ENCODE assay signal across 10 cellular contexts in genomic region chr20:45337367-45338120, GRCh38. TPM values are rescaled to one million over a fixed set of nuclear protein-coding genes. Genes with fewer than 3 reads are reported as not detected.
DNase-seq lines count a peak whose midpoint lies in the region; ATAC-seq and TF ChIP-seq lines count a peak whose summit lies in the region.
"Had no signal": no experiment of that assay in that cellular context is flagged by ENCODE, and none has a peak within 500 bp of the region (broad histone marks: within the 10 kb centered on the region; RNA-seq: fewer than 3 reads in every experiment).

No MANE protein-coding gene starts in this region.

- WGBS in GM23248 (ENCODE audit: low coverage in 1 of 2, low lambda C conversion rate in 2 of 2, missing lambda C conversion rate in 2 of 2), 2 experiments, result 27 to 32% methylated on average over 15 of the region's 15 CpGs
- WGBS in right cardiac atrium, result 44% methylated on average over 15 of the region's 15 CpGs

- H3K79me2 ChIP-seq in GM23248 (ENCODE audit: insufficient read depth), result peaks cover 78% of the 10 kb centered on the region

- H3K27ac Mint-ChIP-seq in activated naive CD4-positive, alpha-beta T cell treated with anti-CD3 and anti-CD28 coated beads for 36 hours, result no peak overlapping the region

- no peaks in the 10 kb centered on the region for H3K9me3 Mint-ChIP-seq in activated naive CD4-positive, alpha-beta T cell treated with anti-CD3 and anti-CD28 coated beads for 36 hours

- H3K36me3 ChIP-seq in GM23248 (ENCODE audit: low read depth), result peaks cover 62% of the 10 kb centered on the region
- H3K36me3 ChIP-seq in gastrocnemius medialis, result peaks cover 2 to 34% of the 10 kb centered on the region in 2 donors

- TF ChIP-seq CTCF in astrocyte of the cerebellum (IDR thresholded peaks at IDR 0.05; ENCODE audit: low read depth, low read length, missing control alignments) (no peak), gastrocnemius medialis (IDR thresholded peaks at IDR 0.05 in 4 of 5, conservative IDR thresholded peaks at IDR 0.05 in 1 of 5) (no peak)

- H3K27ac ChIP-seq in GM23248 (peak overlapping the region; percentile 99), right cardiac atrium (ENCODE audit: low read length) (peak overlapping the region; percentile 88), gastrocnemius medialis (peak overlapping the region; percentile 90 to 100 (median 98))

- ATAC-seq in right cardiac atrium (peak; percentile 44 to 58), gastrocnemius medialis (peak; percentile 8 to 29)

- no peaks in the 10 kb centered on the region for H3K9me3 ChIP-seq in GM23248 (ENCODE audit: low read depth)
- H3K9me3 ChIP-seq in right cardiac atrium (ENCODE audit: control insufficient read depth, low read length), result no peaks in the 10 kb centered on the region
- no peaks in the 10 kb centered on the region for H3K9me3 ChIP-seq in gastrocnemius medialis

- H4K20me1 ChIP-seq in GM23248 (ENCODE audit: insufficient read depth), result no peaks in the 10 kb centered on the region

- intact Hi-C loops in right cardiac atrium (cut with DNase I), result no loop called here
- intact Hi-C loops in gastrocnemius medialis (cut with DNase I; ENCODE audit: low total_unique reads), result loop anchor here (5.0 kb wide), 2 partner anchors 755 to 1155 kb away; partner anchors contain the start of gene PKIG
- intact Hi-C loops in activated naive CD4-positive, alpha-beta T cell treated with anti-CD3 and anti-CD28 coated beads for 36 hours (cut with micrococcal nuclease), result no loop called here

- H3K27me3 ChIP-seq in GM23248 (replicated peaks; ENCODE audit: insufficient read depth) (no peaks in the 10 kb centered on the region), right cardiac atrium (ENCODE audit: control insufficient read depth, insufficient read depth) (no peaks in the 10 kb centered on the region), gastrocnemius medialis (no peaks in the 10 kb centered on the region)

- H2AFZ ChIP-seq in GM23248, result no peak overlapping the region

- H3K4me1 ChIP-seq in GM23248 (ENCODE audit: insufficient read depth) (peaks cover 69% of the 10 kb centered on the region), right cardiac atrium (ENCODE audit: control insufficient read depth, insufficient read depth, low read length) (peaks cover 27% of the 10 kb centered on the region), gastrocnemius medialis (peaks cover 62 to 66% of the 10 kb centered on the region in 2 donors)

- peak in 1 of 2 donors; percentile 53 for TF ChIP-seq POLR2A in gastrocnemius medialis (IDR thresholded peaks at IDR 0.05)

- H3K27me3 Mint-ChIP-seq in activated naive CD4-positive, alpha-beta T cell treated with anti-CD3 and anti-CD28 coated beads for 36 hours (ENCODE audit: low read depth), result no peaks in the 10 kb centered on the region

- no peaks in the 10 kb centered on the region for H3K9me2 ChIP-seq in GM23248 (ENCODE audit: insufficient read depth)

- H3K4me3 Mint-ChIP-seq in activated naive CD4-positive, alpha-beta T cell treated with anti-CD3 and anti-CD28 coated beads for 36 hours, result no peak overlapping the region

- CTCF ChIA-PET in activated naive CD4-positive, alpha-beta T cell treated with anti-CD3 and anti-CD28 coated beads for 36 hours (lab: Charles Lee), result interaction anchor here (1.7 kb wide), 1 partner anchor 44 kb away, joined by 5 read pairs; no protein-coding TSS in a partner anchor

- H3K4me1 Mint-ChIP-seq in activated naive CD4-positive, alpha-beta T cell treated with anti-CD3 and anti-CD28 coated beads for 36 hours (ENCODE audit: low read depth), result no peaks in the 10 kb centered on the region

- 0 out of 2 replicates have a peak overlapping the region, but pooled peaks have one; percentile 3 for H3K4me3 ChIP-seq in GM23248
- no peak overlapping the region for H3K4me3 ChIP-seq in astrocyte of the cerebellum (ENCODE audit: low read depth, low read length)
- H3K4me3 ChIP-seq in right cardiac atrium (ENCODE audit: low read length), result no peak overlapping the region
- peak overlapping the region in 3 of 4 donors; percentile 6 to 39 (median 28) for H3K4me3 ChIP-seq in gastrocnemius medialis

- in situ Hi-C loops in GM23248 (cut with MboI) (no loop called here), astrocyte of the cerebellum (cut with HindIII; ENCODE audit: low sequenced_read_pairs) (no loop called here), gastrocnemius medialis (cut with MboI; ENCODE audit: low sequenced_read_pairs in 4 of 4) (loop anchor here in 2 of 4 donors (25.0 kb wide), 2 partner anchors 1125 to 1150 kb away; partner anchors contain the start of genes JPH2 (in 1 of the 2) and OSER1 (in 1 of the 2))

- H3K9ac ChIP-seq in GM23248, result peak overlapping the region; percentile 81

- peak overlapping the region; percentile 59 for H3K4me2 ChIP-seq in GM23248 (ENCODE audit: unreplicated experiment)

- peaks cover 8% of the 10 kb centered on the region for H3K36me3 Mint-ChIP-seq in activated naive CD4-positive, alpha-beta T cell treated with anti-CD3 and anti-CD28 coated beads for 36 hours (ENCODE audit: low read depth)

- H3F3A ChIP-seq in GM23248 (ENCODE audit: insufficient read depth), result peaks cover 89% of the 10 kb centered on the region

- DNase-seq in GM23248, result peak; percentile 97
- peak; percentile 87 for DNase-seq in astrocyte of the cerebellum (ENCODE audit: low read depth)
- peak; percentile 55 to 79 (median 74) for DNase-seq in right cardiac atrium
- DNase-seq in gastrocnemius medialis, result peak in 1 of 2 donors; percentile 73
- DNase-seq in GDM1 (lab: John Stamatoyannopoulos, UW), result no peak
- no peak for DNase-seq in NCI-H1105 treated with DMSO at 0.1 percent for 48 hours (lab: John Stamatoyannopoulos, UW)
- no peak for DNase-seq in activated naive CD4-positive, alpha-beta T cell treated with anti-CD3 and anti-CD28 coated beads for 36 hours
- no peak for DNase-seq in NCI-H2196 treated with DMSO at 0.1 percent for 48 hours (lab: John Stamatoyannopoulos, UW; ENCODE audit: unreplicated experiment)
- DNase-seq: NCI-H2029; stimulated activated CD4-positive, alpha-beta T cell treated with anti-CD3 and anti-CD28 coated beads, Interleukin-2, amount 100 ng/mL, for 48 hours had no signal

RNA-seq across cellular contexts. Expression of gene SDC4, which starts 10.7 kb away (rescaled TPM):
- total RNA-seq in GM23248 (2014; rRNA removed; shearing (Covaris generic)), result 368 and 410 TPM in 2 replicates
- 454 and 461 TPM in 2 replicates for polyA plus RNA-seq in GM23248 (2016; fragmentation: Nextera tagmentation; extraction: Ambion mirVana)
- 100 to 1,000 TPM in 1 of 4 donors, 10 to 100 TPM in 3; 57.5 to 125 (median 61.2) TPM for total RNA-seq in right cardiac atrium
- polyA plus RNA-seq in right cardiac atrium, result 63.8 TPM
- total RNA-seq in gastrocnemius medialis, result 100 to 1,000 TPM in 2 of 4 donors, 10 to 100 TPM in 2; 50.4 to 168 (median 97.8) TPM
- 10 to 100 TPM; 28.4 to 31.4 TPM for total RNA-seq in activated naive CD4-positive, alpha-beta T cell treated with anti-CD3 and anti-CD28 coated beads for 36 hours

RNA-seq across cellular contexts. Expression of gene SYS1, which starts 25.4 kb away (rescaled TPM):
- total RNA-seq in GM23248 (2014; rRNA removed; shearing (Covaris generic)), result 27.3 and 38.7 TPM in 2 replicates
- polyA plus RNA-seq in GM23248 (2016; fragmentation: Nextera tagmentation; extraction: Ambion mirVana), result 24.6 and 27.1 TPM in 2 replicates
- total RNA-seq in right cardiac atrium, result 10 to 100 TPM; 21.5 to 28.7 (median 25.8) TPM
- polyA plus RNA-seq in right cardiac atrium, result 17.1 TPM
- total RNA-seq in gastrocnemius medialis, result 10 to 100 TPM; 34.0 to 59.5 (median 43.7) TPM
- 10 to 100 TPM; 24.0 to 26.0 TPM for total RNA-seq in activated naive CD4-positive, alpha-beta T cell treated with anti-CD3 and anti-CD28 coated beads for 36 hours

RNA-seq across cellular contexts. Expression of gene MATN4, which starts 29.4 kb away (rescaled TPM):
- not detected in 2 replicates for total RNA-seq in GM23248 (2014; rRNA removed; shearing (Covaris generic))
- 0.09 TPM in 1 of 2 replicates, not detected in the other for polyA plus RNA-seq in GM23248 (2016; fragmentation: Nextera tagmentation; extraction: Ambion mirVana)
- total RNA-seq in right cardiac atrium, result under 1 TPM in 3 of 4 donors, not detected in 1; 0.15 to 0.20 (median 0.17) TPM
- polyA plus RNA-seq in right cardiac atrium, result 0.05 TPM
- total RNA-seq in gastrocnemius medialis, result not detected
- 1 to 10 TPM; 1.0 to 1.5 TPM for total RNA-seq in activated naive CD4-positive, alpha-beta T cell treated with anti-CD3 and anti-CD28 coated beads for 36 hours

RNA-seq across cellular contexts. Expression of gene RBPJL, which starts 30.9 kb away (rescaled TPM):
- total RNA-seq in GM23248 (2014; rRNA removed; shearing (Covaris generic)), result not detected in 2 replicates
- polyA plus RNA-seq in GM23248 (2016; fragmentation: Nextera tagmentation; extraction: Ambion mirVana) (not detected in 2 replicates), right cardiac atrium (not detected)
- total RNA-seq in right cardiac atrium (not detected), gastrocnemius medialis (not detected)
- not detected for total RNA-seq in activated naive CD4-positive, alpha-beta T cell treated with anti-CD3 and anti-CD28 coated beads for 36 hours

RNA-seq across cellular contexts. Expression of gene TP53TG5, which starts 40.6 kb away (rescaled TPM):
- not detected in 2 replicates for total RNA-seq in GM23248 (2014; rRNA removed; shearing (Covaris generic))
- polyA plus RNA-seq in GM23248 (2016; fragmentation: Nextera tagmentation; extraction: Ambion mirVana) (0.42 and 0.55 TPM in 2 replicates), right cardiac atrium (0.95 TPM)
- total RNA-seq in right cardiac atrium (1 to 10 TPM in 3 of 4 donors, under 1 TPM in 1; 0.82 to 1.5 (median 1.4) TPM), gastrocnemius medialis (not detected)
- 1 to 10 TPM in 1 of 2 experiments, under 1 TPM in 1; 0.59 to 1.0 TPM for total RNA-seq in activated naive CD4-positive, alpha-beta T cell treated with anti-CD3 and anti-CD28 coated beads for 36 hours

Comparison
In these comparisons a context has a peak if more than half of its experiments do, and no peak if none do; other contexts are left out.
1. DNase-seq: peak in GM23248 (single experiment), astrocyte of the cerebellum (single experiment) and right cardiac atrium (3 of 3); none in GDM1 (single experiment), NCI-H1105 treated with DMSO at 0.1 percent for 48 hours (single experiment), activated naive CD4-positive, alpha-beta T cell treated with anti-CD3 and anti-CD28 coated beads for 36 hours (single experiment) and NCI-H2196 treated with DMSO at 0.1 percent for 48 hours (single experiment).
2. H3K4me3 ChIP-seq: peak in GM23248 (single experiment) and gastrocnemius medialis (3 of 4); none in astrocyte of the cerebellum (single experiment) and right cardiac atrium (single experiment).
3. Peak in every context shown above with its lines, with median percentiles within 50 percentile points of each other: H3K27ac ChIP-seq.